In the genomic region with DNA sequence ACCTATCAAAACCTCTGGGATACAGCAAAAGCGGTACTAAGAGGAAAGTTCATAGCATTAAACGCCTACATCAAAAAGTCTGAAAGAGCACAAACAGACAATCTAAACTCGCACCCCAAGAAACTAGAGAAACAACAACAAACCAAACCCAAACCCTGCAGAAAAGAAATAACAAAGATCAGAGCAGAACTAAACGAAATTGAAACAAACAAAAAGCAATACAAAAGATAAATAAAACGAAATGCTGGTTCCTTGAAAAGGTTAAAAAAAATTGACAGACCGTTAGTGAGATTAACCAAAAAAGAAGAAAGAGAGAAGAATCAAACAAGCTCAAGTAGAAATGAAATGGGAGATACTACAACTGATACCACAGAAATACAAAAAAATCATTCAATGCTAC, we compare ENCODE assay signal across 16 cellular contexts.
DNase-seq lines count a peak whose midpoint lies in the region; ATAC-seq, FAIRE-seq and TF ChIP-seq lines count a peak whose summit lies in the region.
"Had no signal": no experiment of that assay in that cellular context is flagged by ENCODE, and none has a peak within 500 bp of the region (broad histone marks: within the 10 kb centered on the region; RNA-seq: fewer than 3 reads in every experiment).

No MANE protein-coding gene starts in this region.

- H4K20me1 ChIP-seq in GM12878 (ENCODE audit: control insufficient read depth, insufficient read depth): no peaks in the 10 kb centered on the region

- FAIRE-seq in GM19239 (lab: Jason Lieb, UNC): peak; percentile 44
- FAIRE-seq in GM12878 (lab: Jason Lieb, UNC): no peak
- FAIRE-seq in endometrium (lab: Jason Lieb, UNC): peak; percentile 26
- FAIRE-seq: GM12892, H1 had no signal

- no peak overlapping the region; the same call in 1 of the 2 replicates for H3K27ac ChIP-seq in GM12878 (ENCODE audit: control insufficient read depth, insufficient read depth)
- H3K27ac ChIP-seq: GM23248 had no signal

- peaks cover 17% of the 10 kb centered on the region for H3K4me1 ChIP-seq in GM12878 (ENCODE audit: control insufficient read depth, insufficient read depth, low read length)

- DNase-seq in GM19239 (ENCODE audit: insufficient read length, low spot score) (no peak), GM12878 (ENCODE audit: low read depth, low spot score) (no peak), NK-92 (lab: John Stamatoyannopoulos, UW; ENCODE audit: unreplicated experiment) (no peak)
- no peak for DNase-seq in activated CD8-positive, alpha-beta memory T cell treated with anti-CD3 and anti-CD28 coated beads, Interleukin-2, amount 50 U/mL, for 4 hours
- DNase-seq in effector CD8-positive, alpha-beta T cell (lab: John Stamatoyannopoulos, UW): no peak
- DNase-seq: C1 segment of cervical spinal cord; CD4-positive, alpha-beta memory T cell; DMS53; DMS79 treated with DMSO at 0.1 percent for 48 hours; GF-D8; GM23248; H7; HCEC 1CT had no signal

- no peaks in the 10 kb centered on the region for H3K79me2 ChIP-seq in GM12878 (ENCODE audit: control insufficient read depth, insufficient read depth, low read length)

- no peak overlapping the region for H3K4me3 ChIP-seq in GM12878
- H3K4me3 ChIP-seq: GM23248 had no signal

- POLR2A ChIA-PET in GM12878 (lab: Charles Lee): no interaction called here

- 97% methylated on average over 6 of the region's 6 CpGs for WGBS in GM12878 (ENCODE audit: insufficient coverage, insufficient replicate concordance, low lambda C conversion rate, missing lambda C conversion rate)

- RAD21 ChIA-PET in GM12878 (lab: Charles Lee; ENCODE audit: unreplicated experiment): interaction anchor here (1.5 to 1.7 kb wide), 2 partner anchors 48 to 98 kb away, joined by 3 to 4 read pairs; no protein-coding TSS in a partner anchor

- H3K9me3 ChIP-seq in GM12878 (replicated peaks; ENCODE audit: control insufficient read depth, insufficient read depth, low read length): peaks cover 55% of the 10 kb centered on the region

- H3K36me3 ChIP-seq in GM12878 (ENCODE audit: control insufficient read depth in 2 of 2, insufficient read depth in 2 of 2, low read length in 1 of 2): peaks cover 3 to 13% of the 10 kb centered on the region in 2 experiments; a peak in 3 of 4 replicates

- no peak for TF ChIP-seq CTCF in GM12878 (IDR thresholded peaks at IDR 0.05 in 2 of 3, conservative IDR thresholded peaks at IDR 0.05 in 1 of 3; ENCODE audit: control insufficient read depth in 2 of 3, extremely low read depth in 1 of 3, insufficient read depth in 1 of 3, low read depth in 3 of 3, low read length in 3 of 3)

- no peak overlapping the region for H2AFZ ChIP-seq in GM12878 (ENCODE audit: control insufficient read depth, low read depth, low read length)
- H2AFZ ChIP-seq: GM23248 had no signal

- in situ Hi-C loops in GM12878 (cut with MboI): no loop called here

- BruUV-seq in GM12878 (replicated peaks; lab: Mats Ljungman, UMichigan): no TSS peak

- no peak overlapping the region for H3K9ac ChIP-seq in GM12878 (ENCODE audit: control insufficient read depth, insufficient read depth, low read length)
- H3K9ac ChIP-seq: GM23248 had no signal

- CTCF ChIA-PET in GM12878 (lab: Yijun Ruan, JAX): interaction anchor here (1.0 kb wide), 1 partner anchor 28 kb away, joined by 3 read pairs; no protein-coding TSS in a partner anchor

- no peak for TF ChIP-seq POLR2A in GM12878 (IDR thresholded peaks at IDR 0.05; ENCODE audit: low read depth, low read length)

- no peaks in the 10 kb centered on the region for H3K27me3 ChIP-seq in GM12878 (replicated peaks in 1 of 2; ENCODE audit: control insufficient read depth in 2 of 2, insufficient read depth in 2 of 2, low read length in 1 of 2)

- TF ChIP-seq EP300 in GM12878 (IDR thresholded peaks at IDR 0.05; ENCODE audit: borderline replicate concordance in 1 of 2, control insufficient read depth in 1 of 2, low read depth in 2 of 2, low read length in 2 of 2): no peak

- SMC1A ChIA-PET in GM12878 (lab: Charles Lee; ENCODE audit: uncharacterized antibody, unreplicated experiment): interaction anchor here (0.8 to 1.4 kb wide), 3 partner anchors 11 to 19 kb away, joined by 3 to 5 read pairs (median 4); no protein-coding TSS in a partner anchor

- ATAC-seq in GM12878: no peak

- intact Hi-C loops in GM12878 (cut with micrococcal nuclease; ENCODE audit: unreplicated experiment): no loop called here

- no peak for TF ChIP-seq RAD21 in GM12878 (IDR thresholded peaks at IDR 0.05; ENCODE audit: insufficient read depth, low read depth, low read length)

- H3K4me2 ChIP-seq in GM12878 (ENCODE audit: control insufficient read depth, insufficient read depth): no peak overlapping the region

TF ChIP-seq in GM12878, 131 proteins besides CTCF, POLR2A, EP300 and RAD21:
- TF ChIP-seq, protein P1, sequence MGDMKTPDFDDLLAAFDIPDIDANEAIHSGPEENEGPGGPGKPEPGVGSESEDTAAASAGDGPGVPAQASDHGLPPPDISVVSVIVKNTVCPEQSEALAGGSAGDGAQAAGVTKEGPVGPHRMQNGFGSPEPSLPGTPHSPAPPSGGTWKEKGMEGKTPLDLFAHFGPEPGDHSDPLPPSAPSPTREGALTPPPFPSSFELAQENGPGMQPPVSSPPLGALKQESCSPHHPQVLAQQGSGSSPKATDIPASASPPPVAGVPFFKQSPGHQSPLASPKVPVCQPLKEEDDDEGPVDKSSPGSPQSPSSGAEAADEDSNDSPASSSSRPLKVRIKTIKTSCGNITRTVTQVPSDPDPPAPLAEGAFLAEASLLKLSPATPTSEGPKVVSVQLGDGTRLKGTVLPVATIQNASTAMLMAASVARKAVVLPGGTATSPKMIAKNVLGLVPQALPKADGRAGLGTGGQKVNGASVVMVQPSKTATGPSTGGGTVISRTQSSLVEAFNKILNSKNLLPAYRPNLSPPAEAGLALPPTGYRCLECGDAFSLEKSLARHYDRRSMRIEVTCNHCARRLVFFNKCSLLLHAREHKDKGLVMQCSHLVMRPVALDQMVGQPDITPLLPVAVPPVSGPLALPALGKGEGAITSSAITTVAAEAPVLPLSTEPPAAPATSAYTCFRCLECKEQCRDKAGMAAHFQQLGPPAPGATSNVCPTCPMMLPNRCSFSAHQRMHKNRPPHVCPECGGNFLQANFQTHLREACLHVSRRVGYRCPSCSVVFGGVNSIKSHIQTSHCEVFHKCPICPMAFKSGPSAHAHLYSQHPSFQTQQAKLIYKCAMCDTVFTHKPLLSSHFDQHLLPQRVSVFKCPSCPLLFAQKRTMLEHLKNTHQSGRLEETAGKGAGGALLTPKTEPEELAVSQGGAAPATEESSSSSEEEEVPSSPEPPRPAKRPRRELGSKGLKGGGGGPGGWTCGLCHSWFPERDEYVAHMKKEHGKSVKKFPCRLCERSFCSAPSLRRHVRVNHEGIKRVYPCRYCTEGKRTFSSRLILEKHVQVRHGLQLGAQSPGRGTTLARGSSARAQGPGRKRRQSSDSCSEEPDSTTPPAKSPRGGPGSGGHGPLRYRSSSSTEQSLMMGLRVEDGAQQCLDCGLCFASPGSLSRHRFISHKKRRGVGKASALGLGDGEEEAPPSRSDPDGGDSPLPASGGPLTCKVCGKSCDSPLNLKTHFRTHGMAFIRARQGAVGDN (IDR thresholded peaks at IDR 0.05): no peak
- TF ChIP-seq ZBTB33 (IDR thresholded peaks at IDR 0.05) (peak; percentile 70; the same call in 1 of the 2 replicates), ATF7 (IDR thresholded peaks at IDR 0.05; ENCODE audit: low read depth) (no peak), DPF2 (IDR thresholded peaks at IDR 0.05) (no peak), JUNB (IDR thresholded peaks at IDR 0.05) (no peak), STAT1 (conservative IDR thresholded peaks at IDR 0.05) (no peak), NBN (IDR thresholded peaks at IDR 0.05) (peak; percentile 43; the same call in 1 of the 2 replicates), PML (IDR thresholded peaks at IDR 0.05; ENCODE audit: low read length) (no peak), IKZF2 (IDR thresholded peaks at IDR 0.05) (no peak), HDGF (IDR thresholded peaks at IDR 0.05) (0 out of 2 replicates have a peak, but pooled peaks have one; percentile 36)
- TF ChIP-seq, protein P2, sequence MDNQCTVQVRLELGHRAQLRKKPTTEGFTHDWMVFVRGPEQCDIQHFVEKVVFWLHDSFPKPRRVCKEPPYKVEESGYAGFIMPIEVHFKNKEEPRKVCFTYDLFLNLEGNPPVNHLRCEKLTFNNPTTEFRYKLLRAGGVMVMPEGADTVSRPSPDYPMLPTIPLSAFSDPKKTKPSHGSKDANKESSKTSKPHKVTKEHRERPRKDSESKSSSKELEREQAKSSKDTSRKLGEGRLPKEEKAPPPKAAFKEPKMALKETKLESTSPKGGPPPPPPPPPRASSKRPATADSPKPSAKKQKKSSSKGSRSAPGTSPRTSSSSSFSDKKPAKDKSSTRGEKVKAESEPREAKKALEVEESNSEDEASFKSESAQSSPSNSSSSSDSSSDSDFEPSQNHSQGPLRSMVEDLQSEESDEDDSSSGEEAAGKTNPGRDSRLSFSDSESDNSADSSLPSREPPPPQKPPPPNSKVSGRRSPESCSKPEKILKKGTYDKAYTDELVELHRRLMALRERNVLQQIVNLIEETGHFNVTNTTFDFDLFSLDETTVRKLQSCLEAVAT (IDR thresholded peaks at IDR 0.05): peak; percentile 62; the same call in 1 of the 2 replicates
- TF ChIP-seq, protein P3, sequence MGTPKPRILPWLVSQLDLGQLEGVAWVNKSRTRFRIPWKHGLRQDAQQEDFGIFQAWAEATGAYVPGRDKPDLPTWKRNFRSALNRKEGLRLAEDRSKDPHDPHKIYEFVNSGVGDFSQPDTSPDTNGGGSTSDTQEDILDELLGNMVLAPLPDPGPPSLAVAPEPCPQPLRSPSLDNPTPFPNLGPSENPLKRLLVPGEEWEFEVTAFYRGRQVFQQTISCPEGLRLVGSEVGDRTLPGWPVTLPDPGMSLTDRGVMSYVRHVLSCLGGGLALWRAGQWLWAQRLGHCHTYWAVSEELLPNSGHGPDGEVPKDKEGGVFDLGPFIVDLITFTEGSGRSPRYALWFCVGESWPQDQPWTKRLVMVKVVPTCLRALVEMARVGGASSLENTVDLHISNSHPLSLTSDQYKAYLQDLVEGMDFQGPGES (IDR thresholded peaks at IDR 0.05): no peak
